ENCODE assay signal across 8 cellular contexts in the genomic region with DNA sequence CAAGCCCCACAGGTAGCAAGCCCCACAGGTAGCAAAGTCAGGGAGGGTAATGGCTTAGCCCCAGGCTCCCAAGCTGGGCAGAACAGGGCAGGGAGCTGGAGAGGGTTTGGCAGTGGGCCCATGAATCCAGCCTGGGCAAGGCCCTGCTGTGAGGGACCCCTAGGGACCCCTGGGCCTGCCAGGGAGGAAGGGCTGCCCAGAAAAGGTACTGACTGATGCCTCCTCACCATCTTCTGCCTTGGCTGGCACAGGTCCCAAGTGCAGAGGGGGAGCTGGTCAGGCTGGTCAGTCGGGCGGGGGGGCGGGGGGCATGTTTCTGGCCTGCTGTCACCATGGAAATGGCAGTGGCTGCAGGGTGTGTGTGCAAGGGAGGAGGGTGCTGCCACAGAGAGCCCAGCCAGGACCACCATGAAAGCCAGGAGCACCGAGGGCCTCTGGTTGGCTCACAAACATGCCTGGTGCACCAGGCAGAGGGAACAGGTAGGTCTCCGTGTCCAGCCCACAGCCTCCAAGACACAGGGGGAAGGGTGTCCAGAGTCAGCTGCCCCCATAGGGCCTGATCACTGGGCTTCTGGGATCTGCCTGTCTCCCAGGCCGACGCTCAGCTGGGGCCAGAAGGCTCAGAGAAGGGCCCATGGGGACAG. TPM values are rescaled to one million over a fixed set of nuclear protein-coding genes. Genes with fewer than 3 reads are reported as not detected.
DNase-seq lines count a peak whose midpoint lies in the region; ATAC-seq lines count a peak whose summit lies in the region.

No MANE protein-coding gene starts in this region.

- no peaks in the 10 kb centered on the region for H3K36me3 Mint-ChIP-seq in immature natural killer cell

- DNase-seq in NCI-H748 (lab: John Stamatoyannopoulos, UW; ENCODE audit: unreplicated experiment) = peak; percentile 47
- no peak for DNase-seq in NCI-H748 treated with DMSO at 0.1 percent for 48 hours (lab: John Stamatoyannopoulos, UW)
- no peak for DNase-seq in SJCRH30
- DNase-seq in immature natural killer cell = no peak
- DNase-seq in substantia nigra (lab: John Stamatoyannopoulos, UW) = peak in 3 of 49 donors; percentile 20 to 79 (median 32)
- DNase-seq in NCI-H226 = no peak

- H3K4me3 ChIP-seq in SJCRH30 = peak overlapping the region; percentile 92; the same call in 1 of the 2 replicates

- peak overlapping the region in 4 of 5 donors; percentile 23 to 58 (median 50) for H3K4me3 Mint-ChIP-seq in immature natural killer cell

- no peaks in the 10 kb centered on the region for H3K27me3 ChIP-seq in SJCRH30

- peaks cover 8 to 14% (median 11%) of the 10 kb centered on the region in 3 donors for H3K27me3 Mint-ChIP-seq in immature natural killer cell (ENCODE audit: low read depth in 3 of 3)

- H3K4me1 ChIP-seq in SJCRH30 = peaks cover 17% of the 10 kb centered on the region; the same call in 1 of the 2 replicates

- H3K36me3 ChIP-seq in SJCRH30 = peaks cover 5% of the 10 kb centered on the region; the same call in 1 of the 2 replicates

- ATAC-seq in GM21423 (IDR thresholded peaks at IDR 0.05; ENCODE audit: unreplicated experiment) (no peak), HG02588 (IDR thresholded peaks at IDR 0.05; ENCODE audit: unreplicated experiment) (no peak)

- H3K4me1 Mint-ChIP-seq in immature natural killer cell = peaks cover 0 to 14% of the 10 kb centered on the region in 2 donors

- no peaks in the 10 kb centered on the region for H3K9me3 Mint-ChIP-seq in immature natural killer cell

- H3K27ac Mint-ChIP-seq in immature natural killer cell = no peak overlapping the region

- H3K27ac ChIP-seq in SJCRH30 = no peak overlapping the region
- H3K27ac ChIP-seq in substantia nigra (ENCODE audit: low read depth, low read length, poor library complexity, severe bottlenecking) = peak overlapping the region; percentile 51

- H3K9me3 ChIP-seq in SJCRH30 (replicated peaks) = no peaks in the 10 kb centered on the region

RNA-seq across cellular contexts. Expression of gene CRIP2, which starts 1.5 kb away (rescaled TPM):
- 68.2 and 71.7 TPM in 2 replicates for total RNA-seq in SJCRH30 (2014; rRNA removed; shearing (Covaris generic))
- polyA plus RNA-seq in immature natural killer cell = 10 to 100 TPM in 2 of 3 donors, 1 to 10 TPM in 1; 5.7 to 30.2 (median 18.1) TPM

RNA-seq across cellular contexts. Expression of gene CRIP1, which starts 13.5 kb away (rescaled TPM):
- 0.14 TPM in 1 of 2 replicates, not detected in the other for total RNA-seq in SJCRH30 (2014; rRNA removed; shearing (Covaris generic))
- 1,000 to 10,000 TPM in 1 of 3 donors, 100 to 1,000 TPM in 2; 921 to 1,915 (median 940) TPM for polyA plus RNA-seq in immature natural killer cell

RNA-seq across cellular contexts. Expression of gene TEDC1, which starts 17.9 kb away (rescaled TPM):
- total RNA-seq in SJCRH30 (2014; rRNA removed; shearing (Covaris generic)) = 30.9 and 37.4 TPM in 2 replicates
- polyA plus RNA-seq in immature natural killer cell = 10 to 100 TPM; 11.4 to 20.3 (median 15.9) TPM

RNA-seq across cellular contexts. Expression of gene TMEM121, which starts 53.2 kb away (rescaled TPM):
- total RNA-seq in SJCRH30 (2014; rRNA removed; shearing (Covaris generic)) = 4.4 and 4.8 TPM in 2 replicates
- polyA plus RNA-seq in immature natural killer cell = 1 to 10 TPM in 2 of 3 donors, not detected in 1; 1.1 to 1.4 TPM

RNA-seq across cellular contexts. Expression of gene MTA1, which starts 53.5 kb away (rescaled TPM):
- total RNA-seq in SJCRH30 (2014; rRNA removed; shearing (Covaris generic)) = 91.7 and 117 TPM in 2 replicates
- 1 to 10 TPM in 2 of 3 donors, under 1 TPM in 1; 0.82 to 3.0 (median 2.8) TPM for polyA plus RNA-seq in immature natural killer cell
